Comparison of ENCODE assay signal across 8 cellular contexts in the genomic region with DNA sequence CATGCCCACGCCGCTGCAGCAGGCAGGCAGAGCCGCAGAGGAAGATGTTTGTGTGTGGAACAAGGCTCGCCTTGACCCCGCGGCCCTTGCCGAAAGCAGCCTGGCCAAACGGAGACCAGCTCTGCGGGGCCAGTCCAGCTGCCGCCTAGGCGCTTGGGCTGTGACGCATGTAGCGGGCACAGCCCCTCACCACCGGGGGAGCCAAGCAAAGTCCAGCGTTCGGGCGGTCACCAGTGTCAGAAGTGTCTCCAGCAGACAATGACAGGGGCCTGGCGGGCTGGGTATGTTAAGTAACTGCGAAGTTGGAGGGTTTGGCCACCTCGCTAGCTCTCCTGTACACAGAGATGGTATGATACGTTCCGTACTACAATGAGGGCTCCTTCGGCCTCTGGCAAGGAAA. TPM values are rescaled to one million over a fixed set of nuclear protein-coding genes. Genes with fewer than 3 reads are reported as not detected.
DNase-seq lines count a peak whose midpoint lies in the region; TF ChIP-seq lines count a peak whose summit lies in the region.

No MANE protein-coding gene starts in this region.

- peaks cover 11% of the 10 kb centered on the region for H3K4me1 ChIP-seq in DOHH2 (ENCODE audit: control insufficient read depth, low read length)
- H3K4me1 ChIP-seq in SJSA1 (replicated peaks), result peaks cover 11% of the 10 kb centered on the region; the same call in 1 of the 2 replicates
- peaks cover 8 to 14% of the 10 kb centered on the region in 2 experiments for H3K4me1 ChIP-seq in trophoblast cell (ENCODE audit: control insufficient read depth in 1 of 2, insufficient read depth in 2 of 2, low read length in 2 of 2)

- H4K12ac ChIP-seq in trophoblast cell (ENCODE audit: low read depth, low read length), result no peak overlapping the region

- H4K20me1 ChIP-seq in DOHH2 (ENCODE audit: control insufficient read depth, insufficient read depth, low read depth, low read length), result no peaks in the 10 kb centered on the region

- TF ChIP-seq CTCF in DOHH2 (IDR thresholded peaks at IDR 0.05; ENCODE audit: low read depth, low read length, poor library complexity, severe bottlenecking), result no peak
- no peak for TF ChIP-seq CTCF in foreskin fibroblast (IDR thresholded peaks at IDR 0.05; ENCODE audit: low read depth, low read length)

- H3K27me3 ChIP-seq in DOHH2 (ENCODE audit: control insufficient read depth, low read length), result no peaks in the 10 kb centered on the region
- H3K27me3 ChIP-seq in SJSA1 (replicated peaks), result no peaks in the 10 kb centered on the region
- no peaks in the 10 kb centered on the region for H3K27me3 ChIP-seq in trophoblast cell (ENCODE audit: insufficient read depth, low read length)

- H2AFZ ChIP-seq in trophoblast cell (ENCODE audit: insufficient read depth, low read length, poor library complexity), result no peak overlapping the region

- H2BK5ac ChIP-seq in trophoblast cell (ENCODE audit: low read depth, low read length, poor library complexity), result no peak overlapping the region

- no peaks in the 10 kb centered on the region for H3K9me2 ChIP-seq in DOHH2 (replicated peaks; ENCODE audit: control insufficient read depth, low read length)

- DNase-seq in SJSA1 (ENCODE audit: low read depth in 1 of 2, low spot score in 2 of 2) (no peak), foreskin fibroblast (peak in 1 of 2 donors; percentile 36), trophoblast cell (no peak), midbrain (lab: John Stamatoyannopoulos, UW) (no peak), HCEC 1CT (no peak), NCI-H1048 (lab: John Stamatoyannopoulos, UW) (no peak), COLO668 (lab: John Stamatoyannopoulos, UW; ENCODE audit: unreplicated experiment) (no peak)

- H3K9me3 ChIP-seq in DOHH2 (ENCODE audit: control insufficient read depth, insufficient read depth, low read length) (no peaks in the 10 kb centered on the region), SJSA1 (replicated peaks) (no peaks in the 10 kb centered on the region), trophoblast cell (ENCODE audit: insufficient read depth, low read depth, low read length) (no peaks in the 10 kb centered on the region)

- H3K23ac ChIP-seq in trophoblast cell (ENCODE audit: low read length), result no peak overlapping the region

- no CpG with 5 or more reads among the region's 23 CpGs for WGBS in trophoblast cell (ENCODE audit: extremely low coverage, insufficient coverage, insufficient read length)

- no peak overlapping the region for H2AK5ac ChIP-seq in trophoblast cell (ENCODE audit: low read length)

- peak overlapping the region; percentile 81 for H3K4me3 ChIP-seq in DOHH2 (ENCODE audit: low read length)
- H3K4me3 ChIP-seq in SJSA1, result peak overlapping the region; percentile 72
- H3K4me3 ChIP-seq in foreskin fibroblast (ENCODE audit: low read depth in 1 of 2, low read length in 2 of 2), result peak overlapping the region; percentile 63 to 64
- H3K4me3 ChIP-seq in trophoblast cell (ENCODE audit: low read depth, low read length), result no peak overlapping the region

- no peak overlapping the region for H3K4ac ChIP-seq in trophoblast cell (ENCODE audit: low read depth, low read length)

- peaks cover 8% of the 10 kb centered on the region for H3K79me1 ChIP-seq in trophoblast cell (ENCODE audit: low read length)

- H4K91ac ChIP-seq in trophoblast cell (ENCODE audit: low read depth, low read length), result no peak overlapping the region

- H2BK120ac ChIP-seq in trophoblast cell (ENCODE audit: insufficient read depth, low read length, poor library complexity), result no peak overlapping the region

- H3K36me3 ChIP-seq in DOHH2 (ENCODE audit: control insufficient read depth, low read length) (no peaks in the 10 kb centered on the region), SJSA1 (no peaks in the 10 kb centered on the region), trophoblast cell (ENCODE audit: control insufficient read depth in 1 of 2, insufficient read depth in 2 of 2, low read length in 2 of 2) (no peaks in the 10 kb centered on the region)

- no peak overlapping the region for H3K14ac ChIP-seq in trophoblast cell (ENCODE audit: low read length)

- no peak overlapping the region for H2BK12ac ChIP-seq in trophoblast cell (ENCODE audit: low read length)

- peak overlapping the region; percentile 71 for H3K4me2 ChIP-seq in DOHH2 (ENCODE audit: low read length)
- peak overlapping the region; percentile 89 for H3K4me2 ChIP-seq in trophoblast cell (ENCODE audit: low read length)

- H3K27ac ChIP-seq in DOHH2 (ENCODE audit: low read depth, low read length) (no peak overlapping the region), SJSA1 (no peak overlapping the region), trophoblast cell (ENCODE audit: low read depth, low read length) (no peak overlapping the region)

- H3K18ac ChIP-seq in trophoblast cell (ENCODE audit: low read length), result no peak overlapping the region

- H3F3A ChIP-seq in DOHH2 (ENCODE audit: control insufficient read depth, insufficient read depth), result no peaks in the 10 kb centered on the region

- no peak overlapping the region for H4K8ac ChIP-seq in trophoblast cell (ENCODE audit: low read depth, low read length)

- H3K9ac ChIP-seq in trophoblast cell (ENCODE audit: low read length), result no peak overlapping the region

- 0 out of 2 replicates have a peak, but pooled peaks cover 2% of the 10 kb centered on the region for H3K79me2 ChIP-seq in DOHH2 (ENCODE audit: control insufficient read depth, low read length)
- peaks cover 2% of the 10 kb centered on the region for H3K79me2 ChIP-seq in trophoblast cell (ENCODE audit: control insufficient read depth, insufficient read depth, low read length, poor library complexity)

RNA-seq across cellular contexts. Expression of a gene that starts 1.3 kb away (rescaled TPM):
- 2.3 and 3.4 TPM in 2 replicates for total RNA-seq in SJSA1 (2014; rRNA removed; shearing (Covaris generic))
- polyA plus RNA-seq in trophoblast cell (2013), result 1.2 and 1.4 TPM in 2 replicates

RNA-seq across cellular contexts. Expression of a gene that starts 26.2 kb away (rescaled TPM):
- not detected in 2 replicates for total RNA-seq in SJSA1 (2014; rRNA removed; shearing (Covaris generic))
- 0.15 and 0.19 TPM in 2 replicates for polyA plus RNA-seq in trophoblast cell (2013)
